Comparison of ENCODE assay signal across 20 cellular contexts in the genomic region with DNA sequence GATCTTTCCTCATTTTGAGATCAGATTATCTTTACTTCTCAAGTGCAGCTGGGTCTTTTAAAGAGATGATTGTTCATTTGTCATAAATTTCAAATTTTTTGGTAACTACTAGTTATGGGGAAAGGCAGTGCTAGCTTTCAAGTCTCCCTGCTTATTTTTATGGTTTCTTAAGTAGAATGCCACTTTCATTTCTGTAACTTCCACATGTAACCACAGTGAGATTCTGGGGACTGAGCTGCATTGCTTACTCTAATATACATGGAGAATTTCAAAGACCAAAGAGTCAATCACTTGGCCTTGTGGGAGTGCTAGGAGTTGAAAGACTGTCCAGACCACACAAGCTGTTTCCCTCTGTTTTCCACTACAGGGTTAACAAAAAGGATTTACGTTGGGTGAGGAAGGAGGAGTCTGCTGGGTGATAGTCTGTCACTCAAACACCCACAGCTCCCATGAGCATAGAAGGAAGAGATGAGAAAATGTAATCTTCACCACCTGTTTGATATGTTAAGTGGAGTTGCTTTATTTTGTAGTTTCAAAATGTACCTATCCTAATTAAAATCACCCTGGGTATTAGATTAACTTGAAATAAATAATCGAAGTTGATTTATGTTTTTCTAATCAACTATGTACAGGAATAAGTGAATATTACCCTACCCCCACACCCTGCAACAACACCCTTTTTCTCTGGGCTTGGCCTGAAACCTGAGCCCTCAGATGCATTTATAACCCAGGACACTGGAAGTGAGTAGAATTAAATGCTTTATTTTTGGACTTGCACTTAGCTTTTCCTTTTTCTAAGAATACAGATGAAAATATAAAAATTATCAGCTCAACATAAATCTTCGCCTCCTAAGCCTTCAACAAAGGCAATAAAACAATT.
A peak's percentile ranks its signal among the peaks of the same experiment; 100 is the strongest.
DNase-seq lines count a peak whose midpoint lies in the region; ATAC-seq, FAIRE-seq and TF ChIP-seq lines count a peak whose summit lies in the region.
"Had no signal": no experiment of that assay in that cellular context is flagged by ENCODE, and none has a peak within 500 bp of the region (broad histone marks: within the 10 kb centered on the region; RNA-seq: fewer than 3 reads in every experiment).

No MANE protein-coding gene starts in this region.

- no peaks in the 10 kb centered on the region for H3K4me1 Mint-ChIP-seq in activated CD4-positive, alpha-beta memory T cell treated with anti-CD3 and anti-CD28 coated beads, Interleukin-2, amount 10 ng/mL, durations not matched to agents 7 days and 5 days
- peaks cover 2% of the 10 kb centered on the region for H3K4me1 Mint-ChIP-seq in activated naive CD8-positive, alpha-beta T cell treated with anti-CD3 and anti-CD28 coated beads, Interleukin-2, amount 50 U/mL, for 24 hours
- H3K4me1 Mint-ChIP-seq: activated B cell treated with CpG ODN at 0.5 μM for 24 hours; activated CD8-positive, alpha-beta memory T cell treated with anti-CD3 and anti-CD28 coated beads, Interleukin-2, amount 10 ng/mL, durations not matched to agents 7 days and 5 days; stimulated activated memory B cell treated with anti-CD40 and anti-IgM and Interleukin-4, amounts not matched to agents 10 μg/mL and 1 μg/mL and 100 μg/mL, for 72 hours had no signal

- WGBS in H1 (ENCODE audit: extremely low coverage in 1 of 2, insufficient coverage in 1 of 2, insufficient read length in 1 of 2, insufficient replicate concordance in 2 of 2, low coverage in 1 of 2, low lambda C conversion rate in 2 of 2, missing lambda C conversion rate in 1 of 2), 2 experiments, result 61% methylated on average over 3 of the region's 3 CpGs; no CpG with 5 or more reads in 1 of the 2 experiments

- H3K36me3 ChIP-seq in H1 (ENCODE audit: control insufficient read depth in 2 of 4, insufficient read depth in 4 of 4, low read length in 3 of 4), result no peaks in the 10 kb centered on the region
- H3K36me3 ChIP-seq: heart left ventricle, pancreas, upper lobe of left lung had no signal

- no peaks in the 10 kb centered on the region for H3K27me3 ChIP-seq in H1 (replicated peaks in 1 of 4; ENCODE audit: control insufficient read depth in 3 of 4, extremely low read depth in 1 of 4, insufficient read depth in 3 of 4, low read length in 3 of 4)
- H3K27me3 ChIP-seq: heart left ventricle, pancreas, upper lobe of left lung had no signal

- H2BK120ac ChIP-seq in H1 (replicated peaks; ENCODE audit: low read depth, low read length), result no peak overlapping the region

- no peak overlapping the region for H4K8ac ChIP-seq in H1 (ENCODE audit: extremely low read depth, insufficient read depth, low read length)

- H3K79me1 ChIP-seq in H1 (ENCODE audit: low read depth, low read length), result no peaks in the 10 kb centered on the region

- no peaks in the 10 kb centered on the region for H4K20me1 ChIP-seq in H1 (replicated peaks in 1 of 2; ENCODE audit: control insufficient read depth in 1 of 2, insufficient read depth in 2 of 2, low read length in 2 of 2)

- 0 out of 4 replicates have a peak overlapping the region, but pooled peaks of 1 of the 2 experiments have one; percentile 2 for H3K4me2 ChIP-seq in H1 (ENCODE audit: insufficient read depth in 1 of 2, low read depth in 2 of 2, low read length in 2 of 2)

- no peaks in the 10 kb centered on the region for H3K36me3 Mint-ChIP-seq in activated CD4-positive, alpha-beta memory T cell treated with anti-CD3 and anti-CD28 coated beads, Interleukin-2, amount 10 ng/mL, durations not matched to agents 7 days and 5 days (ENCODE audit: low read depth)
- no peaks in the 10 kb centered on the region for H3K36me3 Mint-ChIP-seq in activated naive CD8-positive, alpha-beta T cell treated with anti-CD3 and anti-CD28 coated beads, Interleukin-2, amount 50 U/mL, for 24 hours (ENCODE audit: low read depth)
- H3K36me3 Mint-ChIP-seq: activated CD8-positive, alpha-beta memory T cell treated with anti-CD3 and anti-CD28 coated beads, Interleukin-2, amount 10 ng/mL, durations not matched to agents 7 days and 5 days; stimulated activated memory B cell treated with anti-CD40 and anti-IgM and Interleukin-4, amounts not matched to agents 10 μg/mL and 1 μg/mL and 100 μg/mL, for 72 hours had no signal

- peak overlapping the region; percentile 78; the same call in 1 of the 2 replicates for H2AFZ ChIP-seq in H1 (ENCODE audit: low read length)

- no peak overlapping the region for H2BK5ac ChIP-seq in H1 (ENCODE audit: low read depth, low read length)

- peaks cover 0 to 4% (median 1%) of the 10 kb centered on the region in 4 experiments; a peak in 3 of 7 replicates for H3K4me1 ChIP-seq in H1 (replicated peaks in 1 of 4; ENCODE audit: control insufficient read depth in 3 of 4, insufficient read depth in 4 of 4, low read length in 3 of 4)
- H3K4me1 ChIP-seq: pancreas, upper lobe of left lung had no signal

- no peak overlapping the region for H3K9ac ChIP-seq in H1 (replicated peaks in 1 of 4; ENCODE audit: extremely low read depth in 1 of 4, low read depth in 3 of 4, low read length in 3 of 4)

- CTCF ChIA-PET in H1 (lab: Charles Lee; ENCODE audit: partially characterized antibody), result interaction anchor here (1.1 to 1.2 kb wide), 3 partner anchors 14 to 1910 kb away, joined by 3 read pairs; no protein-coding TSS in a partner anchor
- CTCF ChIA-PET in activated CD4-positive, alpha-beta memory T cell treated with anti-CD3 and anti-CD28 coated beads, Interleukin-2, amount 10 ng/mL, durations not matched to agents 7 days and 5 days (lab: Charles Lee), result no interaction called here

- H4K91ac ChIP-seq in H1 (replicated peaks; ENCODE audit: insufficient read length, low read length), result no peak overlapping the region

- ATAC-seq in GM18502 (IDR thresholded peaks at IDR 0.05; ENCODE audit: poor library complexity, unreplicated experiment), result peak; percentile 53
- peak; percentile 50 for ATAC-seq in GM21367 (IDR thresholded peaks at IDR 0.05; ENCODE audit: unreplicated experiment)
- ATAC-seq in HG03457 (IDR thresholded peaks at IDR 0.05; ENCODE audit: unreplicated experiment), result peak; percentile 49
- no peak for ATAC-seq in activated naive CD8-positive, alpha-beta T cell treated with anti-CD3 and anti-CD28 coated beads, Interleukin-2, amount 50 U/mL, for 24 hours
- ATAC-seq: activated CD8-positive, alpha-beta memory T cell treated with anti-CD3 and anti-CD28 coated beads, Interleukin-2, amount 10 ng/mL, durations not matched to agents 7 days and 5 days; heart left ventricle; pancreas; stimulated activated memory B cell treated with anti-CD40 and anti-IgM and Interleukin-4, amounts not matched to agents 10 μg/mL and 1 μg/mL and 100 μg/mL, for 72 hours had no signal

- H2BK15ac ChIP-seq in H1 (ENCODE audit: low read length), result no peak overlapping the region

- peaks cover 2% of the 10 kb centered on the region for H3K9me3 Mint-ChIP-seq in activated CD4-positive, alpha-beta memory T cell treated with anti-CD3 and anti-CD28 coated beads, Interleukin-2, amount 10 ng/mL, durations not matched to agents 7 days and 5 days
- H3K9me3 Mint-ChIP-seq in activated naive CD8-positive, alpha-beta T cell treated with anti-CD3 and anti-CD28 coated beads, Interleukin-2, amount 50 U/mL, for 24 hours, result peaks cover 3% of the 10 kb centered on the region

- no peak overlapping the region for H3K4me3 Mint-ChIP-seq in activated CD4-positive, alpha-beta memory T cell treated with anti-CD3 and anti-CD28 coated beads, Interleukin-2, amount 10 ng/mL, durations not matched to agents 7 days and 5 days
- no peak overlapping the region for H3K4me3 Mint-ChIP-seq in activated naive CD8-positive, alpha-beta T cell treated with anti-CD3 and anti-CD28 coated beads, Interleukin-2, amount 50 U/mL, for 24 hours
- H3K4me3 Mint-ChIP-seq: activated B cell treated with CpG ODN at 0.5 μM for 24 hours; activated CD8-positive, alpha-beta memory T cell treated with anti-CD3 and anti-CD28 coated beads, Interleukin-2, amount 10 ng/mL, durations not matched to agents 7 days and 5 days; stimulated activated memory B cell treated with anti-CD40 and anti-IgM and Interleukin-4, amounts not matched to agents 10 μg/mL and 1 μg/mL and 100 μg/mL, for 72 hours had no signal

- no peak overlapping the region for H2BK12ac ChIP-seq in H1 (ENCODE audit: low read depth, low read length)

- no peak overlapping the region for H3K27ac ChIP-seq in H1 (ENCODE audit: low read depth, low read length)
- H3K27ac ChIP-seq: heart left ventricle, pancreas, upper lobe of left lung had no signal

- H2AK5ac ChIP-seq in H1 (ENCODE audit: low read depth, low read length), result no peak overlapping the region

- no peak overlapping the region for H3K14ac ChIP-seq in H1 (ENCODE audit: insufficient read length)

- no peak for TF ChIP-seq EP300 in H1 (IDR thresholded peaks at IDR 0.05; ENCODE audit: borderline replicate concordance in 1 of 2, low read depth in 2 of 2, low read length in 2 of 2)

- no peak overlapping the region for H4K5ac ChIP-seq in H1 (ENCODE audit: insufficient read length, low read depth, low read length)

- TF ChIP-seq CTCF in H1 (IDR thresholded peaks at IDR 0.05; ENCODE audit: control extremely low read depth in 1 of 3, insufficient read depth in 1 of 3, low read depth in 1 of 3, low read length in 3 of 3), result no peak
- TF ChIP-seq CTCF in GM10266 (IDR thresholded peaks at IDR 0.05; ENCODE audit: control insufficient read depth, insufficient read depth, low read depth, missing control alignments), result no peak

- H3K79me2 ChIP-seq in H1 (ENCODE audit: control insufficient read depth in 1 of 2, insufficient read depth in 2 of 2, low read length in 2 of 2), result no peaks in the 10 kb centered on the region

- H3K23me2 ChIP-seq in H1 (ENCODE audit: low read depth, low read length), result no peaks in the 10 kb centered on the region

- no peak for TF ChIP-seq POLR2A in H1 (IDR thresholded peaks at IDR 0.05; ENCODE audit: control extremely low read depth in 1 of 2, low read depth in 2 of 2, low read length in 2 of 2)

- H3K9me3 ChIP-seq in H1 (ENCODE audit: insufficient read depth in 2 of 2, low read depth in 1 of 2, low read length in 1 of 2), result peaks cover 0 to under 1% of the 10 kb centered on the region in 2 experiments; a peak in 2 of 4 replicates
- H3K9me3 ChIP-seq: pancreas had no signal

- H3K18ac ChIP-seq in H1 (ENCODE audit: extremely low read depth, low read length), result no peak overlapping the region

- H3K27ac Mint-ChIP-seq in activated CD4-positive, alpha-beta memory T cell treated with anti-CD3 and anti-CD28 coated beads, Interleukin-2, amount 10 ng/mL, durations not matched to agents 7 days and 5 days, result no peak overlapping the region
- H3K27ac Mint-ChIP-seq in activated naive CD8-positive, alpha-beta T cell treated with anti-CD3 and anti-CD28 coated beads, Interleukin-2, amount 50 U/mL, for 24 hours, result no peak overlapping the region
- H3K27ac Mint-ChIP-seq: activated B cell treated with CpG ODN at 0.5 μM for 24 hours; activated CD8-positive, alpha-beta memory T cell treated with anti-CD3 and anti-CD28 coated beads, Interleukin-2, amount 10 ng/mL, durations not matched to agents 7 days and 5 days; stimulated activated memory B cell treated with anti-CD40 and anti-IgM and Interleukin-4, amounts not matched to agents 10 μg/mL and 1 μg/mL and 100 μg/mL, for 72 hours had no signal

- H3K23ac ChIP-seq in H1 (ENCODE audit: insufficient read length), result no peak overlapping the region

- POLR2A ChIA-PET in H1 (lab: Charles Lee; ENCODE audit: partially characterized antibody), result interaction anchor here (1.5 kb wide), 1 partner anchor 9 kb away, joined by 4 read pairs; no protein-coding TSS in a partner anchor
- POLR2A ChIA-PET in activated CD4-positive, alpha-beta memory T cell treated with anti-CD3 and anti-CD28 coated beads, Interleukin-2, amount 10 ng/mL, durations not matched to agents 7 days and 5 days (lab: Charles Lee), result no interaction called here

- H3K56ac ChIP-seq in H1 (replicated peaks; ENCODE audit: insufficient read length, low read depth, low read length), result no peak overlapping the region

- TF ChIP-seq RAD21 in H1 (IDR thresholded peaks at IDR 0.05 in 1 of 2, conservative IDR thresholded peaks at IDR 0.05 in 1 of 2; ENCODE audit: low read depth in 2 of 2, low read length in 2 of 2), result no peak

- FAIRE-seq in H1 (lab: Jason Lieb, UNC), result peak; percentile 7
- FAIRE-seq: pancreas, small intestine had no signal

- no peak overlapping the region for H3K4ac ChIP-seq in H1 (replicated peaks; ENCODE audit: insufficient read length, low read depth, low read length)

- no peak overlapping the region for H3K4me3 ChIP-seq in H1 (ENCODE audit: extremely low read depth in 1 of 4, insufficient read depth in 2 of 4, low read depth in 3 of 4, low read length in 4 of 4)
- H3K4me3 ChIP-seq: heart left ventricle, pancreas, upper lobe of left lung had no signal

- H3K27me3 Mint-ChIP-seq in activated CD4-positive, alpha-beta memory T cell treated with anti-CD3 and anti-CD28 coated beads, Interleukin-2, amount 10 ng/mL, durations not matched to agents 7 days and 5 days, result no peaks in the 10 kb centered on the region
- no peaks in the 10 kb centered on the region for H3K27me3 Mint-ChIP-seq in activated naive CD8-positive, alpha-beta T cell treated with anti-CD3 and anti-CD28 coated beads, Interleukin-2, amount 50 U/mL, for 24 hours
- H3K27me3 Mint-ChIP-seq: activated B cell treated with CpG ODN at 0.5 μM for 24 hours; activated CD8-positive, alpha-beta memory T cell treated with anti-CD3 and anti-CD28 coated beads, Interleukin-2, amount 10 ng/mL, durations not matched to agents 7 days and 5 days; stimulated activated memory B cell treated with anti-CD40 and anti-IgM and Interleukin-4, amounts not matched to agents 10 μg/mL and 1 μg/mL and 100 μg/mL, for 72 hours had no signal

- no peak overlapping the region for H2BK20ac ChIP-seq in H1 (ENCODE audit: low read length)

- DNase-seq in H1 (ENCODE audit: low read depth in 1 of 2, low spot score in 2 of 2) (no peak), GM10266 (ENCODE audit: extremely low spot score) (no peak), HuH-7.5 (ENCODE audit: low spot score) (no peak)
- DNase-seq in activated CD4-positive, alpha-beta memory T cell treated with anti-CD3 and anti-CD28 coated beads, Interleukin-2, amount 10 ng/mL, durations not matched to agents 7 days and 5 days, result no peak
- no peak for DNase-seq in activated naive CD8-positive, alpha-beta T cell treated with anti-CD3 and anti-CD28 coated beads, Interleukin-2, amount 50 U/mL, for 24 hours
- DNase-seq: activated B cell treated with CpG ODN at 0.5 μM for 24 hours; activated CD8-positive, alpha-beta memory T cell treated with anti-CD3 and anti-CD28 coated beads, Interleukin-2, amount 10 ng/mL, durations not matched to agents 7 days and 5 days; activated gamma-delta T cell; Calu3; heart left ventricle; kidney glomerular epithelial cell; NCI-H1694; NCI-H524 treated with DMSO at 0.1 percent for 48 hours; pancreas; small intestine; upper lobe of left lung had no signal
